Comparison of ENCODE assay signal across 8 cellular contexts in genomic region chr15:75107905-75108838, GRCh38.
A peak's percentile ranks its signal among the peaks of the same experiment; 100 is the strongest.
DNase-seq lines count a peak whose midpoint lies in the region; ATAC-seq, FAIRE-seq and TF ChIP-seq lines count a peak whose summit lies in the region.

No MANE protein-coding gene starts in this region.

- dilution Hi-C loops in keratinocyte (cut with MboI; ENCODE audit: extremely low pct_ligation_motif_present, low sequenced_read_pairs): no loop called here

- H3K4me1 ChIP-seq in Peyer's patch: peaks cover 0 to 10% (median 4%) of the 10 kb centered on the region in 4 donors
- H3K4me1 ChIP-seq in keratinocyte (ENCODE audit: control insufficient read depth, extremely low read depth, insufficient read depth, low read length): peaks cover 32% of the 10 kb centered on the region

- no peak for TF ChIP-seq CTCF in Peyer's patch (IDR thresholded peaks at IDR 0.05)
- TF ChIP-seq CTCF in keratinocyte (optimal IDR thresholded peaks at IDR 0.05 in 1 of 3, IDR thresholded peaks at IDR 0.05 in 1 of 3, conservative IDR thresholded peaks at IDR 0.05 in 1 of 3; ENCODE audit: extremely low read depth in 1 of 3, insufficient read depth in 2 of 3, low read length in 3 of 3): no peak

- TF ChIP-seq POLR2A in Peyer's patch (IDR thresholded peaks at IDR 0.05): no peak

- no peak overlapping the region for H3K9ac ChIP-seq in keratinocyte (ENCODE audit: control insufficient read depth, extremely low read depth, insufficient read depth, low read length)

- H3K4me3 ChIP-seq in Peyer's patch (no peak overlapping the region), keratinocyte (ENCODE audit: control insufficient read depth in 2 of 3, extremely low read depth in 1 of 3, insufficient read depth in 2 of 3, low read depth in 1 of 3, low read length in 3 of 3) (no peak overlapping the region)

- peaks cover 6% of the 10 kb centered on the region for H4K20me1 ChIP-seq in keratinocyte (ENCODE audit: control insufficient read depth, extremely low read depth, insufficient read depth, low read length)

- no peaks in the 10 kb centered on the region for H3K9me3 ChIP-seq in Peyer's patch
- no peaks in the 10 kb centered on the region for H3K9me3 ChIP-seq in keratinocyte (ENCODE audit: control insufficient read depth, low read depth, low read length)

- peaks cover 2% of the 10 kb centered on the region for H3K9me1 ChIP-seq in keratinocyte (ENCODE audit: control insufficient read depth, extremely low read depth, insufficient read depth, low read length)

- H3K36me3 ChIP-seq in Peyer's patch: no peaks in the 10 kb centered on the region
- H3K36me3 ChIP-seq in keratinocyte (ENCODE audit: control insufficient read depth in 2 of 2, extremely low read depth in 1 of 2, insufficient read depth in 2 of 2, low read length in 2 of 2): no peaks in the 10 kb centered on the region

- no peaks in the 10 kb centered on the region for H3K27me3 ChIP-seq in Peyer's patch
- H3K27me3 ChIP-seq in keratinocyte (ENCODE audit: control insufficient read depth, extremely low read depth, insufficient read depth, low read length): peaks cover 38% of the 10 kb centered on the region

- H3K27ac ChIP-seq in Peyer's patch (peak overlapping the region in 2 of 4 donors; percentile 8 to 11), keratinocyte (ENCODE audit: control insufficient read depth, insufficient read depth, low read length) (no peak overlapping the region)

- peak overlapping the region; percentile 34 for H3K4me2 ChIP-seq in keratinocyte (ENCODE audit: control insufficient read depth, extremely low read depth, insufficient read depth, low read depth, low read length)

- DNase-seq in Peyer's patch: peak in 2 of 3 donors; percentile 64 to 75
- peak; percentile 46 for DNase-seq in activated T-helper 9 cell treated with anti-CD3 and anti-CD28 coated beads, Interleukin-2, amount 50 U/mL, for 16 hours (ENCODE audit: low read depth)
- DNase-seq in keratinocyte (ENCODE audit: low read depth, low spot score): peak; percentile 81
- DNase-seq in stimulated activated CD8-positive, alpha-beta memory T cell treated with anti-CD3 and anti-CD28 coated beads, Interleukin-7, amount 100 ng/mL, for 1 hour (ENCODE audit: low read depth in 2 of 2): peak; percentile 38 to 39
- no peak for DNase-seq in NCI-H1930 (lab: John Stamatoyannopoulos, UW)

- peak; percentile 48 for FAIRE-seq in keratinocyte (lab: Jason Lieb, UNC)

- no peak overlapping the region for H2AFZ ChIP-seq in keratinocyte (ENCODE audit: control insufficient read depth, low read length)

- ATAC-seq in GM21381 (IDR thresholded peaks at IDR 0.05; ENCODE audit: unreplicated experiment): peak; percentile 30
- ATAC-seq in GM19023 (IDR thresholded peaks at IDR 0.05; ENCODE audit: unreplicated experiment): no peak
- no peak for ATAC-seq in GM18511 (IDR thresholded peaks at IDR 0.05; ENCODE audit: unreplicated experiment)

- H3K79me2 ChIP-seq in keratinocyte (ENCODE audit: control insufficient read depth, insufficient read depth, low read length): no peaks in the 10 kb centered on the region

Comparison
In these comparisons a context has a peak if more than half of its experiments do, and no peak if none do; other contexts are left out.
1. DNase-seq: peak in Peyer's patch (2 of 3), activated T-helper 9 cell treated with anti-CD3 and anti-CD28 coated beads, Interleukin-2, amount 50 U/mL, for 16 hours (single experiment), keratinocyte (single experiment) and stimulated activated CD8-positive, alpha-beta memory T cell treated with anti-CD3 and anti-CD28 coated beads, Interleukin-7, amount 100 ng/mL, for 1 hour (2 of 2); none in NCI-H1930 (0 of 2).